20 cellular contexts compared by ENCODE assay signal in the genomic region with DNA sequence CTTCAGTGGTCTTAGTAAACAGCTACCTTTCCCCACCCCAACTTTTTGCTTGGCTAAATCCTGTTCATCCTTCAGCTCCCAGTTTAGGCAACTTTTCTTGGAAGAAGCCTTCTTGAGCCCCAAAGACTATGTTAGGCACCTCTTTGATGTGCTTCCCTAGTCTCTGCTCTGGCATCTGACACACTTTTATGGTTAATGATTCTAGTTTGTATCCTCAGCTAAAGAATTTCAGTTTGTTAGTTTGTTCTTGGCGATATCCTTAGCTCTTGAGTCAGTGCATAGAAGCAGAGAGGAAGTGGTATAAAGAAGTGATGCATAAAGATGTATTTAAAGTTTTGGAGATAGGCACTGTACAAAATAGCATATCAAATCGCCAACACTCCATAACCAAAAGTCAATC.
"Had no signal": no experiment of that assay in that cellular context is flagged by ENCODE, and none has a peak within 500 bp of the region (broad histone marks: within the 10 kb centered on the region; RNA-seq: fewer than 3 reads in every experiment).

No MANE protein-coding gene starts in this region.

- H3K4me2 ChIP-seq: smooth muscle cell had no signal

- H3K9me3 Mint-ChIP-seq: endodermal cell; neural crest cell; stimulated activated effector memory CD8-positive, alpha-beta T cell treated with anti-CD3 and anti-CD28 coated beads, Interleukin-12 subunit alpha, Interleukin-12 subunit beta, amount 100 ng/mL, for 72 hours had no signal

- H3K4me1 Mint-ChIP-seq: naive thymus-derived CD4-positive, alpha-beta T cell; stimulated activated effector memory CD8-positive, alpha-beta T cell treated with anti-CD3 and anti-CD28 coated beads, Interleukin-12 subunit alpha, Interleukin-12 subunit beta, amount 100 ng/mL, for 72 hours had no signal

- H3K4me3 Mint-ChIP-seq: endodermal cell; naive thymus-derived CD4-positive, alpha-beta T cell; neural crest cell; stimulated activated effector memory CD8-positive, alpha-beta T cell treated with anti-CD3 and anti-CD28 coated beads, Interleukin-12 subunit alpha, Interleukin-12 subunit beta, amount 100 ng/mL, for 72 hours had no signal

- ATAC-seq: left colon; naive thymus-derived CD4-positive, alpha-beta T cell; right cardiac atrium; stimulated activated effector memory CD8-positive, alpha-beta T cell treated with anti-CD3 and anti-CD28 coated beads, Interleukin-12 subunit alpha, Interleukin-12 subunit beta, amount 100 ng/mL, for 72 hours; stimulated activated naive CD8-positive, alpha-beta T cell treated with anti-CD3 and anti-CD28 coated beads, Interleukin-15, Interleukin-2, amounts not matched to agents 100 U/mL and 50 U/mL, for 24 hours had no signal

- H3K36me3 Mint-ChIP-seq: naive thymus-derived CD4-positive, alpha-beta T cell; stimulated activated effector memory CD8-positive, alpha-beta T cell treated with anti-CD3 and anti-CD28 coated beads, Interleukin-12 subunit alpha, Interleukin-12 subunit beta, amount 100 ng/mL, for 72 hours had no signal

- H3K27ac ChIP-seq: coronary artery, suprapubic skin, tibial artery, upper lobe of left lung, uterus had no signal

- H3K27me3 ChIP-seq: suprapubic skin, tibial artery, upper lobe of left lung, uterus had no signal

- H3K36me3 ChIP-seq: suprapubic skin, tibial artery, upper lobe of left lung, uterus had no signal

- H3K9me3 ChIP-seq: suprapubic skin, tibial artery, upper lobe of left lung, uterus had no signal

- FAIRE-seq: endothelial cell of umbilical vein had no signal

- DNase-seq: effector CD4-positive, alpha-beta T cell; endodermal cell; foreskin melanocyte; glutamatergic neuron; islet precursor cell; left colon; naive thymus-derived CD4-positive, alpha-beta T cell; posterior cingulate gyrus; right cardiac atrium; stimulated activated CD4-positive, alpha-beta T cell treated with anti-CD3 and anti-CD28 coated beads, Interleukin-2, amount 100 ng/mL, for 48 hours; stimulated activated naive CD8-positive, alpha-beta T cell treated with anti-CD3 and anti-CD28 coated beads, Interleukin-15, Interleukin-2, amounts not matched to agents 100 U/mL and 50 U/mL, for 24 hours; tibial artery; upper lobe of left lung; uterus had no signal

- H3K4me1 ChIP-seq: suprapubic skin, tibial artery, upper lobe of left lung, uterus had no signal

- H3K4me3 ChIP-seq: coronary artery, smooth muscle cell, suprapubic skin, tibial artery, upper lobe of left lung, uterus had no signal

- H3K27ac Mint-ChIP-seq: endodermal cell; naive thymus-derived CD4-positive, alpha-beta T cell; stimulated activated effector memory CD8-positive, alpha-beta T cell treated with anti-CD3 and anti-CD28 coated beads, Interleukin-12 subunit alpha, Interleukin-12 subunit beta, amount 100 ng/mL, for 72 hours had no signal
